In genomic region chr4:8330821-8331566, GRCh38 we compare ENCODE assay signal across 11 cellular contexts.
DNase-seq lines count a peak whose midpoint lies in the region; ATAC-seq and TF ChIP-seq lines count a peak whose summit lies in the region.
"Had no signal": no experiment of that assay in that cellular context is flagged by ENCODE, and none has a peak within 500 bp of the region (broad histone marks: within the 10 kb centered on the region; RNA-seq: fewer than 3 reads in every experiment).

No MANE protein-coding gene starts in this region.

- no peaks in the 10 kb centered on the region for H3K9me3 ChIP-seq in adrenal gland (replicated peaks in 1 of 3)
- no peaks in the 10 kb centered on the region for H3K9me3 ChIP-seq in thoracic aorta
- H3K9me3 ChIP-seq in CD8-positive, alpha-beta T cell (ENCODE audit: low read length) = no peaks in the 10 kb centered on the region
- H3K9me3 ChIP-seq: colonic mucosa had no signal

- POLR2A ChIA-PET in CD8-positive, alpha-beta T cell (lab: Charles Lee) = no interaction called here

- intact Hi-C loops in adrenal gland (cut with DNase I) = no loop called here
- intact Hi-C loops in CD8-positive, alpha-beta T cell (cut with DNase I, micrococcal nuclease) = no loop called here

- H3K27me3 ChIP-seq in adrenal gland = no peaks in the 10 kb centered on the region
- no peaks in the 10 kb centered on the region for H3K27me3 ChIP-seq in thoracic aorta (replicated peaks; ENCODE audit: insufficient read depth)
- no peaks in the 10 kb centered on the region for H3K27me3 ChIP-seq in CD8-positive, alpha-beta T cell (ENCODE audit: insufficient read depth, low read length)
- H3K27me3 ChIP-seq: colonic mucosa had no signal

- H3K36me3 Mint-ChIP-seq in CD8-positive, alpha-beta T cell = no peaks in the 10 kb centered on the region
- H3K36me3 Mint-ChIP-seq: natural killer cell had no signal

- H3K4me1 ChIP-seq in adrenal gland (replicated peaks in 1 of 2) (peaks cover 0 to 5% of the 10 kb centered on the region in 2 donors), thoracic aorta (ENCODE audit: control insufficient read depth in 1 of 2, low read depth in 2 of 2) (peaks cover 9 to 32% of the 10 kb centered on the region in 2 donors)
- no peaks in the 10 kb centered on the region for H3K4me1 ChIP-seq in CD8-positive, alpha-beta T cell (ENCODE audit: insufficient read depth, low read length)
- H3K4me1 ChIP-seq: colonic mucosa had no signal

- no peaks in the 10 kb centered on the region for H3K4me1 Mint-ChIP-seq in CD8-positive, alpha-beta T cell (ENCODE audit: low read depth)
- H3K4me1 Mint-ChIP-seq: natural killer cell had no signal

- no peaks in the 10 kb centered on the region for H3K36me3 ChIP-seq in adrenal gland (replicated peaks in 1 of 2)
- no peaks in the 10 kb centered on the region for H3K36me3 ChIP-seq in thoracic aorta
- no peaks in the 10 kb centered on the region for H3K36me3 ChIP-seq in CD8-positive, alpha-beta T cell (ENCODE audit: insufficient read depth, low read length)
- H3K36me3 ChIP-seq: colonic mucosa had no signal

- H3K4me3 ChIP-seq in adrenal gland = no peak overlapping the region
- no peak overlapping the region for H3K4me3 ChIP-seq in fibroblast of villous mesenchyme (ENCODE audit: low read depth, low read length)
- H3K4me3 ChIP-seq in thoracic aorta = no peak overlapping the region
- no peak overlapping the region for H3K4me3 ChIP-seq in CD8-positive, alpha-beta T cell (ENCODE audit: low read depth, low read length)
- H3K4me3 ChIP-seq: colonic mucosa had no signal

- DNase-seq in adrenal gland = peak in 6 of 7 donors; percentile 34 to 81 (median 53)
- peak; percentile 29 for DNase-seq in fibroblast of villous mesenchyme (ENCODE audit: low read depth)
- peak; percentile 59 for DNase-seq in mesenteric fat pad (ENCODE audit: low spot score)
- DNase-seq in thoracic aorta (ENCODE audit: low spot score) = peak; percentile 30
- DNase-seq in stimulated activated CD4-positive, alpha-beta T cell treated with anti-CD3 and anti-CD28 coated beads, Interleukin-1b, Interleukin-23, amount 100 ng/mL, for 48 hours = no peak
- DNase-seq in NAMALWA (ENCODE audit: low spot score) = no peak
- no peak for DNase-seq in LoVo (ENCODE audit: low spot score)
- no peak for DNase-seq in CD8-positive, alpha-beta T cell
- DNase-seq: colonic mucosa, natural killer cell had no signal

- H3K27ac ChIP-seq in adrenal gland (peak overlapping the region in 1 of 5 donors; percentile 63), thoracic aorta (peak overlapping the region; percentile 77 to 86)
- H3K27ac ChIP-seq in CD8-positive, alpha-beta T cell (ENCODE audit: low read depth, low read length) = no peak overlapping the region
- H3K27ac ChIP-seq: colonic mucosa had no signal

- H3K9me3 Mint-ChIP-seq in CD8-positive, alpha-beta T cell = peaks cover 11% of the 10 kb centered on the region

- H3K4me3 Mint-ChIP-seq in CD8-positive, alpha-beta T cell = no peak overlapping the region
- H3K4me3 Mint-ChIP-seq: natural killer cell had no signal

- no peaks in the 10 kb centered on the region for H3K27me3 Mint-ChIP-seq in CD8-positive, alpha-beta T cell (ENCODE audit: low read depth)

- no peak overlapping the region for H3K27ac Mint-ChIP-seq in CD8-positive, alpha-beta T cell
- H3K27ac Mint-ChIP-seq: natural killer cell had no signal

- peak; percentile 84 for ATAC-seq in thoracic aorta (ENCODE audit: insufficient number of reproducible peaks, low FRiP score, low read depth)
- ATAC-seq in CD8-positive, alpha-beta T cell = no peak
- ATAC-seq: HCT116, natural killer cell had no signal

- CTCF ChIA-PET in CD8-positive, alpha-beta T cell (lab: Charles Lee) = interaction anchor here (0.6 kb wide), 1 partner anchor 37 kb away, joined by 3 read pairs; no protein-coding TSS in a partner anchor

- WGBS in adrenal gland, 4 donors = 53 to 69% (median 64%) methylated on average over 12 to 15 of the region's 15 CpGs

- no peak for TF ChIP-seq CTCF in adrenal gland (IDR thresholded peaks at IDR 0.05)
- TF ChIP-seq CTCF in fibroblast of villous mesenchyme (IDR thresholded peaks at IDR 0.05; ENCODE audit: insufficient read depth, low read depth, low read length) = peak; percentile 13
- TF ChIP-seq CTCF in thoracic aorta (IDR thresholded peaks at IDR 0.05) = no peak
- TF ChIP-seq CTCF in CD8-positive, alpha-beta T cell (IDR thresholded peaks at IDR 0.05) = no peak

- TF ChIP-seq POLR2A in adrenal gland (IDR thresholded peaks at IDR 0.05) = no peak

Comparison
In these comparisons a context has a peak if more than half of its experiments do, and no peak if none do; other contexts are left out.
1. DNase-seq: peak in adrenal gland (6 of 7), fibroblast of villous mesenchyme (single experiment), mesenteric fat pad (single experiment) and thoracic aorta (single experiment); none in stimulated activated CD4-positive, alpha-beta T cell treated with anti-CD3 and anti-CD28 coated beads, Interleukin-1b, Interleukin-23, amount 100 ng/mL, for 48 hours (single experiment), NAMALWA (single experiment), LoVo (single experiment) and CD8-positive, alpha-beta T cell (0 of 7).